Comparison of ENCODE assay signal across 8 cellular contexts in genomic region chr5:14767942-14768837, GRCh38.
DNase-seq lines count a peak whose midpoint lies in the region; ATAC-seq and TF ChIP-seq lines count a peak whose summit lies in the region.

No MANE protein-coding gene starts in this region.

- H3K9me3 ChIP-seq in upper lobe of left lung = no peaks in the 10 kb centered on the region

- no peak for TF ChIP-seq EP300 in upper lobe of left lung (IDR thresholded peaks at IDR 0.05)

- H3K27me3 ChIP-seq in upper lobe of left lung = no peaks in the 10 kb centered on the region

- H3K27ac ChIP-seq in upper lobe of left lung = no peak overlapping the region

- H3K36me3 ChIP-seq in upper lobe of left lung = no peaks in the 10 kb centered on the region

- TF ChIP-seq CTCF in upper lobe of left lung (IDR thresholded peaks at IDR 0.05) = no peak

- H3K4me1 ChIP-seq in upper lobe of left lung = no peaks in the 10 kb centered on the region

- ATAC-seq in GM19324 (IDR thresholded peaks at IDR 0.05; ENCODE audit: low FRiP score, unreplicated experiment) = peak; percentile 64
- ATAC-seq in HG02970 (IDR thresholded peaks at IDR 0.05; ENCODE audit: low FRiP score, unreplicated experiment) = peak; percentile 53
- ATAC-seq in HG03439 (IDR thresholded peaks at IDR 0.05; ENCODE audit: unreplicated experiment) = no peak
- no peak for ATAC-seq in upper lobe of left lung (ENCODE audit: low FRiP score in 2 of 2)
- ATAC-seq in GM18502 (IDR thresholded peaks at IDR 0.05; ENCODE audit: poor library complexity, unreplicated experiment) = no peak

- no peak overlapping the region for H3K4me3 ChIP-seq in upper lobe of left lung

- 70 to 80% methylated on average over 12 of the region's 12 CpGs for WGBS in upper lobe of left lung, 2 donors

- peak; percentile 40 for DNase-seq in NCI-H2107 (lab: John Stamatoyannopoulos, UW)
- peak; percentile 24 for DNase-seq in iris pigment epithelial cell (ENCODE audit: low read depth)
- no peak for DNase-seq in upper lobe of left lung
- no peak for DNase-seq in CD1c-positive myeloid dendritic cell (ENCODE audit: extremely low spot score)

- no peak for TF ChIP-seq POLR2A in upper lobe of left lung (IDR thresholded peaks at IDR 0.05)

Comparison
In these comparisons a context has a peak if more than half of its experiments do, and no peak if none do; other contexts are left out.
1. ATAC-seq: peak in GM19324 (single experiment) and HG02970 (single experiment); none in HG03439 (single experiment), upper lobe of left lung (0 of 2) and GM18502 (single experiment).
2. DNase-seq: peak in NCI-H2107 (single experiment) and iris pigment epithelial cell (single experiment); none in upper lobe of left lung (0 of 2) and CD1c-positive myeloid dendritic cell (single experiment).